Comparison of ENCODE assay signal across 23 cellular contexts in the genomic region with DNA sequence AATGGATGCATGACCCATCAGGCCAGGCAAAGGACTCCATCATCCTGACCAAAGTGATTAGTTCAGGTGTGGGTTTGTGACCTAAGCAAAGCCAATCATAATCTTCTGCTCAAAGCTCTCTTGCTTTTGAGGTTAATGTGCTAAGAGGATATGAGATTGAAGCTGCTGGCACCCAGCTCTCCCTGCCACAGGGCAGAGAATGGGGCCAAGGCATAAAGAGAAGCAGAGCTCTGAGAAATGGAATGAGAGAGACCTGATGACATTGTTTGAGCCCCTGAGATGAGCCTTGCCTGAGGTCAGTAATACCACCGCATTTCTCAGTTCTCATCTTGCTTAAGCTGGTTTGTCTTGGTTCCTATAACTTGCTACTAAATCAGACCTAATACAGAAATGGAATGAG. TPM values are rescaled to one million over a fixed set of nuclear protein-coding genes. Genes with fewer than 3 reads are reported as not detected.
DNase-seq lines count a peak whose midpoint lies in the region; ATAC-seq, FAIRE-seq and TF ChIP-seq lines count a peak whose summit lies in the region.
"Had no signal": no experiment of that assay in that cellular context is flagged by ENCODE, and none has a peak within 500 bp of the region (broad histone marks: within the 10 kb centered on the region; RNA-seq: fewer than 3 reads in every experiment).

No MANE protein-coding gene starts in this region.

- no peaks in the 10 kb centered on the region for H3K36me3 Mint-ChIP-seq in T-helper 17 cell (ENCODE audit: low read depth)
- no peaks in the 10 kb centered on the region for H3K36me3 Mint-ChIP-seq in stimulated activated naive B cell treated with anti-CD40 and anti-IgM and Interleukin-4, amounts not matched to agents 10 μg/mL and 1 μg/mL and 100 μg/mL, for 72 hours
- H3K36me3 Mint-ChIP-seq in MCF 10A (ENCODE audit: insufficient read depth, unreplicated experiment), result no peaks in the 10 kb centered on the region
- H3K36me3 Mint-ChIP-seq: CD4-positive, CD25-positive, alpha-beta regulatory T cell had no signal

- no peak overlapping the region for H3K4me3 ChIP-seq in bronchial epithelial cell (ENCODE audit: low read depth, low read length)
- H3K4me3 ChIP-seq: BLaER1, GM23338, HAP-1 had no signal

- no peaks in the 10 kb centered on the region for H3K9me3 ChIP-seq in T-helper 17 cell (ENCODE audit: control insufficient read depth, low read length, poor library complexity, severe bottlenecking)
- H3K9me3 ChIP-seq: BLaER1, HAP-1 had no signal

- no peak for ATAC-seq in T-helper 17 cell
- ATAC-seq in stimulated activated naive B cell treated with anti-CD40 and anti-IgM and Interleukin-4, amounts not matched to agents 10 μg/mL and 1 μg/mL and 100 μg/mL, for 72 hours (replicated peaks), result peak; percentile 54 to 64
- ATAC-seq: GM23338 had no signal

- no peaks in the 10 kb centered on the region for H3K36me3 ChIP-seq in bronchial epithelial cell (ENCODE audit: control insufficient read depth, insufficient read depth, low read length)
- H3K36me3 ChIP-seq: BLaER1, HAP-1 had no signal

- no peak for TF ChIP-seq CTCF in bronchial epithelial cell (IDR thresholded peaks at IDR 0.05; ENCODE audit: insufficient read depth, low read length, severe bottlenecking)
- no peak for TF ChIP-seq CTCF in MCF 10A (IDR thresholded peaks at IDR 0.05; ENCODE audit: unreplicated experiment)

- POLR2A ChIA-PET in MCF 10A (lab: Yijun Ruan, JAX), result interaction anchor here (0.9 kb wide), 1 partner anchor 12 kb away, joined by 4 read pairs; no protein-coding TSS in a partner anchor

- H3K27me3 ChIP-seq in bronchial epithelial cell (ENCODE audit: control insufficient read depth, insufficient read depth, low read length), result no peaks in the 10 kb centered on the region
- H3K27me3 ChIP-seq: BLaER1 had no signal

- CTCF ChIA-PET in MCF 10A (lab: Yijun Ruan, JAX), result no interaction called here

- H3K4me1 Mint-ChIP-seq in T-helper 17 cell (peaks cover 7% of the 10 kb centered on the region), MCF 10A (ENCODE audit: insufficient read depth, unreplicated experiment) (no peaks in the 10 kb centered on the region)
- H3K4me1 Mint-ChIP-seq in stimulated activated naive B cell treated with anti-CD40 and anti-IgM and Interleukin-4, amounts not matched to agents 10 μg/mL and 1 μg/mL and 100 μg/mL, for 72 hours, result peaks cover 3 to 5% of the 10 kb centered on the region in 2 donors
- H3K4me1 Mint-ChIP-seq: GM23338 had no signal

- H3K27me3 Mint-ChIP-seq in T-helper 17 cell (no peaks in the 10 kb centered on the region), MCF 10A (ENCODE audit: insufficient read depth, unreplicated experiment) (no peaks in the 10 kb centered on the region)
- no peaks in the 10 kb centered on the region for H3K27me3 Mint-ChIP-seq in stimulated activated naive B cell treated with anti-CD40 and anti-IgM and Interleukin-4, amounts not matched to agents 10 μg/mL and 1 μg/mL and 100 μg/mL, for 72 hours
- H3K27me3 Mint-ChIP-seq: CD4-positive, CD25-positive, alpha-beta regulatory T cell; CD8-positive, alpha-beta memory T cell had no signal

- no TSS peak for BruUV-seq in MCF 10A (replicated peaks; lab: Mats Ljungman, UMichigan)

- no peaks in the 10 kb centered on the region for H3K9me3 Mint-ChIP-seq in stimulated activated naive B cell treated with anti-CD40 and anti-IgM and Interleukin-4, amounts not matched to agents 10 μg/mL and 1 μg/mL and 100 μg/mL, for 72 hours
- no peaks in the 10 kb centered on the region for H3K9me3 Mint-ChIP-seq in MCF 10A (ENCODE audit: unreplicated experiment)
- H3K9me3 Mint-ChIP-seq: CD4-positive, CD25-positive, alpha-beta regulatory T cell; CD8-positive, alpha-beta memory T cell; GM23338; HFFc6 had no signal

- peak; percentile 87 for FAIRE-seq in bronchial epithelial cell (lab: Jason Lieb, UNC)
- FAIRE-seq: A204.1, D721Med, GM12892 had no signal

- DNase-seq in NCI-H82 (lab: John Stamatoyannopoulos, UW) (peak; percentile 8), NCI-H82 treated with DMSO at 0.1 percent for 48 hours (lab: John Stamatoyannopoulos, UW; ENCODE audit: unreplicated experiment) (no peak), T-helper 17 cell (no peak), bronchial epithelial cell (ENCODE audit: low read depth) (no peak), MCF 10A (ENCODE audit: unreplicated experiment) (no peak), AG08395 (ENCODE audit: low spot score) (no peak), kidney tubule cell (ENCODE audit: low spot score) (no peak)
- no peak for DNase-seq in stimulated activated naive B cell treated with anti-CD40 and anti-IgM and Interleukin-4, amounts not matched to agents 10 μg/mL and 1 μg/mL and 100 μg/mL, for 72 hours
- DNase-seq: ACHN; CD4-positive, CD25-positive, alpha-beta regulatory T cell; CD8-positive, alpha-beta memory T cell; DMS 273 treated with DMSO at 0.1 percent for 48 hours; DMS79; EL; GDM1; HFFc6 had no signal

- intact Hi-C loops in MCF 10A (cut with micrococcal nuclease), result no loop called here

- H3K4me3 Mint-ChIP-seq in T-helper 17 cell, result peak overlapping the region; percentile 7
- no peak overlapping the region for H3K4me3 Mint-ChIP-seq in stimulated activated naive B cell treated with anti-CD40 and anti-IgM and Interleukin-4, amounts not matched to agents 10 μg/mL and 1 μg/mL and 100 μg/mL, for 72 hours
- H3K4me3 Mint-ChIP-seq in MCF 10A (ENCODE audit: unreplicated experiment), result no peak overlapping the region
- H3K4me3 Mint-ChIP-seq: CD4-positive, CD25-positive, alpha-beta regulatory T cell; CD8-positive, alpha-beta memory T cell; GM23338; HFFc6 had no signal

- H3K27ac Mint-ChIP-seq in T-helper 17 cell (no peak overlapping the region), MCF 10A (ENCODE audit: low read depth, unreplicated experiment) (no peak overlapping the region)
- H3K27ac Mint-ChIP-seq in stimulated activated naive B cell treated with anti-CD40 and anti-IgM and Interleukin-4, amounts not matched to agents 10 μg/mL and 1 μg/mL and 100 μg/mL, for 72 hours, result no peak overlapping the region
- H3K27ac Mint-ChIP-seq: GM23338, HFFc6 had no signal

RNA-seq across cellular contexts. Expression of gene PARP6, which starts 6.4 kb away (rescaled TPM):
- 100 to 1,000 TPM; 109 to 112 TPM for total RNA-seq in T-helper 17 cell
- 17.6 and 20.5 TPM in 2 replicates for total RNA-seq in bronchial epithelial cell
- 117 TPM in 2 replicates for total RNA-seq in MCF 10A (2022)

RNA-seq across cellular contexts. Expression of gene CELF6, which starts 41.2 kb away (rescaled TPM):
- total RNA-seq in T-helper 17 cell (1 to 10 TPM; 1.4 to 1.9 TPM), bronchial epithelial cell (under 0.01 TPM in 1 of 2 replicates, not detected in the other), MCF 10A (2022) (0.26 and 0.91 TPM in 2 replicates)
- total RNA-seq: H4 had no signal

RNA-seq across cellular contexts. Expression of gene PKM, which starts 47.7 kb away (rescaled TPM):
- total RNA-seq in T-helper 17 cell (100 to 1,000 TPM; 343 to 428 TPM), bronchial epithelial cell (1,045 and 1,080 TPM in 2 replicates), MCF 10A (2022) (612 and 828 TPM in 2 replicates)
